19 cellular contexts compared by ENCODE assay signal in genomic region chr22:49574861-49575702, GRCh38.
DNase-seq lines count a peak whose midpoint lies in the region; ATAC-seq and TF ChIP-seq lines count a peak whose summit lies in the region.
"Had no signal": no experiment of that assay in that cellular context is flagged by ENCODE, and none has a peak within 500 bp of the region (broad histone marks: within the 10 kb centered on the region; RNA-seq: fewer than 3 reads in every experiment).

No MANE protein-coding gene starts in this region.

- H3K27me3 ChIP-seq in suprapubic skin = no peaks in the 10 kb centered on the region

- TF ChIP-seq POLR2A in suprapubic skin (IDR thresholded peaks at IDR 0.05) = no peak

- no peak for TF ChIP-seq CTCF in activated B cell treated with CpG ODN at 0.5 μM for 24 hours (IDR thresholded peaks at IDR 0.05)
- TF ChIP-seq CTCF in suprapubic skin (IDR thresholded peaks at IDR 0.05) = no peak

- ATAC-seq in activated B cell treated with CpG ODN at 0.5 μM for 24 hours (ENCODE audit: low read depth) = no peak
- no peak for ATAC-seq in GM21528 (IDR thresholded peaks at IDR 0.05; ENCODE audit: low FRiP score, unreplicated experiment)
- ATAC-seq in HG02571 (IDR thresholded peaks at IDR 0.05; ENCODE audit: unreplicated experiment) = no peak

- intact Hi-C loops in activated B cell treated with CpG ODN at 0.5 μM for 24 hours (cut with micrococcal nuclease) = no loop called here

- no peaks in the 10 kb centered on the region for H3K27me3 Mint-ChIP-seq in activated B cell treated with CpG ODN at 0.5 μM for 24 hours
- H3K27me3 Mint-ChIP-seq: B cell had no signal

- no peak overlapping the region for H3K27ac Mint-ChIP-seq in activated B cell treated with CpG ODN at 0.5 μM for 24 hours
- H3K27ac Mint-ChIP-seq: B cell had no signal

- DNase-seq in activated CD8-positive, alpha-beta memory T cell treated with anti-CD3 and anti-CD28 coated beads, Interleukin-2, amount 50 U/mL, for 48 hours = peak; percentile 34
- no peak for DNase-seq in activated CD8-positive, alpha-beta memory T cell treated with anti-CD3 and anti-CD28 coated beads, Interleukin-2, amount 50 U/mL, for 4 hours
- DNase-seq in activated B cell treated with CpG ODN at 0.5 μM for 24 hours = peak; percentile 8
- DNase-seq in mesenteric fat pad (ENCODE audit: low spot score) = peak; percentile 87
- peak in 1 of 2 donors; percentile 40 for DNase-seq in suprapubic skin (ENCODE audit: low spot score in 2 of 2)
- DNase-seq in NCI-H226 = no peak
- DNase-seq: 8988T; activated CD4-positive, alpha-beta T cell treated with anti-CD3 and anti-CD28 coated beads for 48 hours; activated gamma-delta T cell treated with Interleukin-2 at 50 U/mL for 16 hours; anterior cingulate cortex; effector CD4-positive, alpha-beta T cell; Karpas-422; mammary epithelial cell; NCI-H1092; NCI-H2029 treated with DMSO at 0.1 percent for 48 hours; NCI-H510A treated with DMSO at 0.1 percent for 48 hours had no signal

- no peak overlapping the region for H3K4me3 ChIP-seq in suprapubic skin

- peaks cover 3% of the 10 kb centered on the region for H3K9me3 Mint-ChIP-seq in activated B cell treated with CpG ODN at 0.5 μM for 24 hours

- peak overlapping the region; percentile 34 for H3K27ac ChIP-seq in suprapubic skin

- H3K9me3 ChIP-seq in suprapubic skin = peaks cover 3% of the 10 kb centered on the region

- H3K4me1 ChIP-seq in suprapubic skin = no peaks in the 10 kb centered on the region

- POLR2A ChIA-PET in activated B cell treated with CpG ODN at 0.5 μM for 24 hours (lab: Charles Lee) = no interaction called here

- peaks cover 14% of the 10 kb centered on the region for H3K36me3 Mint-ChIP-seq in activated B cell treated with CpG ODN at 0.5 μM for 24 hours (ENCODE audit: low read depth)

- TF ChIP-seq EP300 in suprapubic skin (IDR thresholded peaks at IDR 0.05) = no peak

- CTCF ChIA-PET in activated B cell treated with CpG ODN at 0.5 μM for 24 hours (lab: Charles Lee) = no interaction called here

- WGBS in suprapubic skin = 83% methylated on average over 21 of the region's 32 CpGs

- H3K36me3 ChIP-seq in suprapubic skin = no peaks in the 10 kb centered on the region

- no peak overlapping the region for H3K4me3 Mint-ChIP-seq in activated B cell treated with CpG ODN at 0.5 μM for 24 hours
- H3K4me3 Mint-ChIP-seq: B cell had no signal

- no peaks in the 10 kb centered on the region for H3K4me1 Mint-ChIP-seq in activated B cell treated with CpG ODN at 0.5 μM for 24 hours
- H3K4me1 Mint-ChIP-seq: B cell had no signal

Comparison
In these comparisons a context has a peak if more than half of its experiments do, and no peak if none do; other contexts are left out.
1. DNase-seq: peak in activated CD8-positive, alpha-beta memory T cell treated with anti-CD3 and anti-CD28 coated beads, Interleukin-2, amount 50 U/mL, for 48 hours (single experiment), activated B cell treated with CpG ODN at 0.5 μM for 24 hours (single experiment) and mesenteric fat pad (single experiment); none in activated CD8-positive, alpha-beta memory T cell treated with anti-CD3 and anti-CD28 coated beads, Interleukin-2, amount 50 U/mL, for 4 hours (single experiment) and NCI-H226 (single experiment).